In genomic region chr4:173367946-173368345, GRCh38 we compare ENCODE assay signal across 2 cellular contexts.
TF ChIP-seq lines count a peak whose summit lies in the region.

No MANE protein-coding gene starts in this region.

TF ChIP-seq in SK-N-SH, 30 proteins besides CTCF, POLR2A, EP300 and RAD21 (continued from another document):
- no peak for TF ChIP-seq REST (IDR thresholded peaks at IDR 0.05; ENCODE audit: low read depth, low read length)
- TF ChIP-seq GABPA (IDR thresholded peaks at IDR 0.05; ENCODE audit: low read depth): no peak
- no peak for TF ChIP-seq JUND (IDR thresholded peaks at IDR 0.05)
- TF ChIP-seq, protein P1, sequence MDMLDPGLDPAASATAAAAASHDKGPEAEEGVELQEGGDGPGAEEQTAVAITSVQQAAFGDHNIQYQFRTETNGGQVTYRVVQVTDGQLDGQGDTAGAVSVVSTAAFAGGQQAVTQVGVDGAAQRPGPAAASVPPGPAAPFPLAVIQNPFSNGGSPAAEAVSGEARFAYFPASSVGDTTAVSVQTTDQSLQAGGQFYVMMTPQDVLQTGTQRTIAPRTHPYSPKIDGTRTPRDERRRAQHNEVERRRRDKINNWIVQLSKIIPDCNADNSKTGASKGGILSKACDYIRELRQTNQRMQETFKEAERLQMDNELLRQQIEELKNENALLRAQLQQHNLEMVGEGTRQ (IDR thresholded peaks at IDR 0.05; ENCODE audit: borderline replicate concordance, low read depth, low read length): no peak
- TF ChIP-seq, protein P2, sequence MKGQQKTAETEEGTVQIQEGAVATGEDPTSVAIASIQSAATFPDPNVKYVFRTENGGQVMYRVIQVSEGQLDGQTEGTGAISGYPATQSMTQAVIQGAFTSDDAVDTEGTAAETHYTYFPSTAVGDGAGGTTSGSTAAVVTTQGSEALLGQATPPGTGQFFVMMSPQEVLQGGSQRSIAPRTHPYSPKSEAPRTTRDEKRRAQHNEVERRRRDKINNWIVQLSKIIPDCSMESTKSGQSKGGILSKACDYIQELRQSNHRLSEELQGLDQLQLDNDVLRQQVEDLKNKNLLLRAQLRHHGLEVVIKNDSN (IDR thresholded peaks at IDR 0.05; ENCODE audit: borderline replicate concordance, low read depth): no peak
- TF ChIP-seq TEAD4 (IDR thresholded peaks at IDR 0.05; ENCODE audit: borderline replicate concordance, insufficient read depth): no peak
- no peak for TF ChIP-seq EZH2phosphoT487 (IDR thresholded peaks at IDR 0.05; ENCODE audit: borderline replicate concordance, low read depth)
- no peak for TF ChIP-seq CHD2 (IDR thresholded peaks at IDR 0.05; ENCODE audit: low read length, partially characterized antibody)
- TF ChIP-seq FOXJ3 (CRISPR knock-in tag; IDR thresholded peaks at IDR 0.05): no peak
- TF ChIP-seq, protein P3, sequence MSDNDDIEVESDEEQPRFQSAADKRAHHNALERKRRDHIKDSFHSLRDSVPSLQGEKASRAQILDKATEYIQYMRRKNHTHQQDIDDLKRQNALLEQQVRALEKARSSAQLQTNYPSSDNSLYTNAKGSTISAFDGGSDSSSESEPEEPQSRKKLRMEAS (IDR thresholded peaks at IDR 0.05; ENCODE audit: low read depth): no peak
- TF ChIP-seq NFIC (IDR thresholded peaks at IDR 0.05; ENCODE audit: borderline replicate concordance): no peak
- TF ChIP-seq ZBTB33 (IDR thresholded peaks at IDR 0.05; ENCODE audit: borderline replicate concordance, low read depth): no peak
- no peak for TF ChIP-seq MEF2A (IDR thresholded peaks at IDR 0.05; ENCODE audit: borderline replicate concordance, low read depth)
- no peak for TF ChIP-seq YY1 (IDR thresholded peaks at IDR 0.05; ENCODE audit: low read depth)
- TF ChIP-seq MXI1 (IDR thresholded peaks at IDR 0.05; ENCODE audit: low read depth, low read length): no peak

TF ChIP-seq in SK-N-SH treated with all-trans-retinoic acid at 6 μM for 48 hours, 23 proteins besides CTCF, POLR2A, EP300 and RAD21 (continued from another document):
- TF ChIP-seq CSRNP3 (CRISPR knock-in tag; IDR thresholded peaks at IDR 0.05) (no peak), RARB (CRISPR knock-in tag; IDR thresholded peaks at IDR 0.05) (no peak)
